Comparison of ENCODE assay signal across 24 cellular contexts in the genomic region with DNA sequence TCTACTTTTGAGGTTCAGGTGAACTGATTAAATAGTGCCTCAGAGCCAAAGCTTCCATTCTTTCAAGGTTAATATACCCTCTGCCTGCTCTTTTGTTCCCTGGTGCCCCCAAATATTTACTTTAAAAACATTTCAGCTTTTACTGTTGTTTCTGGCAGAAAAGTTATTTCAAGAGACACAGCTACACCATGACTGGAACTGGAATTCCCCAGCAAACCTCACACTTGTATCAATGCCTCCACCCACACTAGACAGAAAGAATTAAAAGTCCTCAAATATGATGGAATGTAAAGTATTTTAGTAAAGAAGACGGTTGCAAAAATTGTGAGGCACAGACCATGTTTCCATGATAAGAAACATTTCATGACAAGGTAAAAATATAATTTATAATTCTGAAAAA.
"Had no signal": no experiment of that assay in that cellular context is flagged by ENCODE, and none has a peak within 500 bp of the region (broad histone marks: within the 10 kb centered on the region; RNA-seq: fewer than 3 reads in every experiment).

No MANE protein-coding gene starts in this region.

- H3K9ac ChIP-seq: neural progenitor cell had no signal

- H3K4me3 ChIP-seq: adrenal gland, body of pancreas, cardiac muscle cell, left lung, lung, neural progenitor cell, sigmoid colon, upper lobe of left lung had no signal

- H3K9me3 ChIP-seq: adrenal gland, body of pancreas, left lung, sigmoid colon, upper lobe of left lung had no signal

- H3K36me3 ChIP-seq: adrenal gland, cardiac muscle cell, left lung, neural progenitor cell, sigmoid colon, upper lobe of left lung had no signal

- H3K4me1 Mint-ChIP-seq: activated T-helper 17 cell treated with anti-CD3 and anti-CD28 coated beads, Interleukin-2, amount 50 U/mL, for 72 hours; naive thymus-derived CD8-positive, alpha-beta T cell; neural progenitor cell had no signal

- ATAC-seq: activated CD8-positive, alpha-beta T cell treated with anti-CD3 and anti-CD28 coated beads, Interleukin-2, amount 10 ng/mL, durations not matched to agents 7 days and 5 days; activated naive CD4-positive, alpha-beta T cell treated with anti-CD3 and anti-CD28 coated beads, Interleukin-2, amount 50 U/mL, for 72 hours; activated T-helper 17 cell treated with anti-CD3 and anti-CD28 coated beads, Interleukin-2, amount 50 U/mL, for 72 hours; body of pancreas; left lung; naive thymus-derived CD8-positive, alpha-beta T cell had no signal

- H3K9me3 Mint-ChIP-seq: neural progenitor cell had no signal

- H3K27ac Mint-ChIP-seq: activated CD8-positive, alpha-beta T cell treated with anti-CD3 and anti-CD28 coated beads, Interleukin-2, amount 10 ng/mL, durations not matched to agents 7 days and 5 days; activated naive CD4-positive, alpha-beta T cell treated with anti-CD3 and anti-CD28 coated beads, Interleukin-2, amount 50 U/mL, for 72 hours; activated T-helper 17 cell treated with anti-CD3 and anti-CD28 coated beads, Interleukin-2, amount 50 U/mL, for 72 hours; naive thymus-derived CD8-positive, alpha-beta T cell; neural progenitor cell; progenitor cell of endocrine pancreas had no signal

- H3K36me3 Mint-ChIP-seq: activated naive CD4-positive, alpha-beta T cell treated with anti-CD3 and anti-CD28 coated beads, Interleukin-2, amount 50 U/mL, for 72 hours; naive thymus-derived CD8-positive, alpha-beta T cell; neural progenitor cell had no signal

- H3K4me1 ChIP-seq: adrenal gland, body of pancreas, left lung, neural progenitor cell, sigmoid colon, upper lobe of left lung had no signal

- H3K27me3 Mint-ChIP-seq: activated T-helper 17 cell treated with anti-CD3 and anti-CD28 coated beads, Interleukin-2, amount 50 U/mL, for 72 hours; naive thymus-derived CD8-positive, alpha-beta T cell; progenitor cell of endocrine pancreas had no signal

- H3K4me3 Mint-ChIP-seq: activated CD8-positive, alpha-beta T cell treated with anti-CD3 and anti-CD28 coated beads, Interleukin-2, amount 10 ng/mL, durations not matched to agents 7 days and 5 days; activated T-helper 17 cell treated with anti-CD3 and anti-CD28 coated beads, Interleukin-2, amount 50 U/mL, for 72 hours; naive thymus-derived CD8-positive, alpha-beta T cell; neural progenitor cell had no signal

- H3K27me3 ChIP-seq: adrenal gland, body of pancreas, cardiac muscle cell, left lung, neural progenitor cell, sigmoid colon, upper lobe of left lung had no signal

- DNase-seq: activated CD4-positive, alpha-beta T cell treated with anti-CD3 and anti-CD28 coated beads for 1 hour; activated CD4-positive, alpha-beta T cell treated with anti-CD3 and anti-CD28 coated beads, Interleukin-2, amount 50 U/mL, for 1 hour; activated CD8-positive, alpha-beta T cell treated with anti-CD3 and anti-CD28 coated beads, Interleukin-2, amount 10 ng/mL, durations not matched to agents 7 days and 5 days; activated T-cell treated with anti-CD3 and anti-CD28 coated beads, Interleukin-2, amount 50 U/mL, for 1 hour; adrenal gland; body of pancreas; dermis blood vessel endothelial cell; effector CD8-positive, alpha-beta T cell; erythroblast; foreskin melanocyte; left lung; naive thymus-derived CD8-positive, alpha-beta T cell; retina; sigmoid colon; stimulated activated CD4-positive, alpha-beta T cell treated with anti-CD3 and anti-CD28 coated beads, Interleukin-4, amount 100 ng/mL, for 24 hours; stimulated activated naive CD4-positive, alpha-beta T cell treated with Interleukin-2 at 50 U/mL for 16 hours; T-helper 1 cell; upper lobe of left lung had no signal
